In genomic region chr11:83033367-83033766, GRCh38 we compare ENCODE assay signal across 13 cellular contexts. TPM values are rescaled to one million over a fixed set of nuclear protein-coding genes. Genes with fewer than 3 reads are reported as not detected.
A peak's percentile ranks its signal among the peaks of the same experiment; 100 is the strongest.
DNase-seq lines count a peak whose midpoint lies in the region; ATAC-seq and TF ChIP-seq lines count a peak whose summit lies in the region.
"Had no signal": no experiment of that assay in that cellular context is flagged by ENCODE, and none has a peak within 500 bp of the region (broad histone marks: within the 10 kb centered on the region; RNA-seq: fewer than 3 reads in every experiment).

No MANE protein-coding gene starts in this region.

- H3K27ac ChIP-seq in KMS-11 (peak overlapping the region; percentile 35), body of pancreas (peak overlapping the region in 3 of 4 donors; percentile 11 to 50 (median 27)), hepatocyte (peak overlapping the region; percentile 71), stomach smooth muscle (ENCODE audit: low read length) (peak overlapping the region; percentile 77), foreskin keratinocyte (no peak overlapping the region)
- H3K27ac ChIP-seq: neural progenitor cell had no signal

- H3K4me3 ChIP-seq in KMS-11 (IDR thresholded peaks at IDR 0.05; ENCODE audit: insufficient read depth, low read depth, low read length) (no peak overlapping the region), body of pancreas (no peak overlapping the region), hepatocyte (no peak overlapping the region), stomach smooth muscle (ENCODE audit: low read length in 2 of 2) (peak overlapping the region; percentile 50 to 74)
- H3K4me3 ChIP-seq: neural progenitor cell had no signal

- 18 to 19% methylated on average over 1 of the region's 1 CpG for WGBS in body of pancreas, 2 donors
- 52% methylated on average over 1 of the region's 1 CpG for WGBS in hepatocyte (ENCODE audit: low lambda C conversion rate, missing lambda C conversion rate)

- H3K36me3 ChIP-seq in KMS-11 (ENCODE audit: insufficient read depth) (no peaks in the 10 kb centered on the region), body of pancreas (replicated peaks in 1 of 2; ENCODE audit: insufficient read depth in 1 of 2, low read depth in 2 of 2) (no peaks in the 10 kb centered on the region), hepatocyte (replicated peaks; ENCODE audit: insufficient read depth, low read depth) (no peaks in the 10 kb centered on the region), stomach smooth muscle (ENCODE audit: control insufficient read depth in 2 of 2, insufficient read depth in 2 of 2, low read length in 2 of 2) (no peaks in the 10 kb centered on the region)
- H3K36me3 ChIP-seq: neural progenitor cell had no signal

- H3K79me2 ChIP-seq in KMS-11 (ENCODE audit: insufficient read depth, low read depth) (peaks cover 11% of the 10 kb centered on the region), hepatocyte (peaks cover 9% of the 10 kb centered on the region)

- H3K9ac ChIP-seq in KMS-11 (peak overlapping the region; percentile 7; the same call in 1 of the 2 replicates), stomach smooth muscle (ENCODE audit: low read length in 2 of 2) (peak overlapping the region; percentile 20 to 62)
- H3K9ac ChIP-seq: neural progenitor cell had no signal

- H3K4me1 ChIP-seq in KMS-11 (ENCODE audit: low read depth, poor library complexity, severe bottlenecking) = peaks cover 37% of the 10 kb centered on the region
- H3K4me1 ChIP-seq in body of pancreas = peaks cover 25% of the 10 kb centered on the region
- H3K4me1 ChIP-seq in hepatocyte (ENCODE audit: insufficient read depth) = peaks cover 21% of the 10 kb centered on the region
- peaks cover 19% of the 10 kb centered on the region for H3K4me1 ChIP-seq in stomach smooth muscle (ENCODE audit: control insufficient read depth, insufficient read depth, low read length)
- H3K4me1 ChIP-seq in foreskin keratinocyte = peaks cover 23% of the 10 kb centered on the region

- H4K20me1 ChIP-seq in KMS-11 (ENCODE audit: insufficient read depth) = no peaks in the 10 kb centered on the region
- no peaks in the 10 kb centered on the region for H4K20me1 ChIP-seq in hepatocyte (ENCODE audit: insufficient read depth, poor library complexity, severe bottlenecking)

- H3K9me3 ChIP-seq in body of pancreas = no peaks in the 10 kb centered on the region
- H3K9me3 ChIP-seq in hepatocyte (ENCODE audit: low read depth) = no peaks in the 10 kb centered on the region
- H3K9me3 ChIP-seq in stomach smooth muscle (ENCODE audit: control insufficient read depth in 2 of 2, low read length in 2 of 2) = no peaks in the 10 kb centered on the region

- no peaks in the 10 kb centered on the region for H3K9me2 ChIP-seq in hepatocyte (replicated peaks; ENCODE audit: insufficient read depth)

- no peak for TF ChIP-seq CTCF in KMS-11 (conservative IDR thresholded peaks at IDR 0.05; ENCODE audit: low read depth, low read length)
- TF ChIP-seq CTCF in body of pancreas (IDR thresholded peaks at IDR 0.05) = no peak
- TF ChIP-seq CTCF in hepatocyte (IDR thresholded peaks at IDR 0.05; ENCODE audit: poor library complexity) = no peak
- TF ChIP-seq CTCF in foreskin keratinocyte (conservative IDR thresholded peaks at IDR 0.05) = no peak

- H3K27me3 ChIP-seq in KMS-11 (ENCODE audit: insufficient read depth, low read depth) (no peaks in the 10 kb centered on the region), body of pancreas (no peaks in the 10 kb centered on the region), hepatocyte (no peaks in the 10 kb centered on the region), stomach smooth muscle (ENCODE audit: control insufficient read depth in 1 of 2, insufficient read depth in 2 of 2, low read length in 2 of 2) (no peaks in the 10 kb centered on the region), foreskin keratinocyte (no peaks in the 10 kb centered on the region)
- H3K27me3 ChIP-seq: neural progenitor cell had no signal

- no peak for TF ChIP-seq POLR2A in body of pancreas (IDR thresholded peaks at IDR 0.05)

- intact Hi-C loops in body of pancreas (cut with DNase I) = no loop called here

- H3K4me2 ChIP-seq in KMS-11 (peak overlapping the region; percentile 67), hepatocyte (peak overlapping the region; percentile 61)

- DNase-seq in body of pancreas = no peak
- DNase-seq in hepatocyte (ENCODE audit: low spot score) = no peak
- no peak for DNase-seq in NCI-H1930 (lab: John Stamatoyannopoulos, UW)
- no peak for DNase-seq in foreskin keratinocyte
- DNase-seq in NCI-H510A treated with DMSO at 0.1 percent for 48 hours (lab: John Stamatoyannopoulos, UW) = no peak
- DNase-seq in islet precursor cell = no peak
- DNase-seq: activated gamma-delta T cell; effector memory CD8-positive, alpha-beta T cell; immature natural killer cell; NCI-H2029 had no signal

- no peak for ATAC-seq in body of pancreas
- no peak for ATAC-seq in foreskin keratinocyte
- ATAC-seq: effector memory CD8-positive, alpha-beta T cell had no signal

- H2AFZ ChIP-seq in KMS-11 (ENCODE audit: low read depth) (peak overlapping the region; percentile 45; the same call in 1 of the 2 replicates), hepatocyte (no peak overlapping the region)

RNA-seq across cellular contexts. Expression of gene RAB30, which starts 38.3 kb away (rescaled TPM):
- total RNA-seq in body of pancreas (10 to 100 TPM in 1 of 2 donors, 1 to 10 TPM in 1; 1.6 to 10.4 TPM), hepatocyte (10.2 and 10.5 TPM in 2 replicates), foreskin keratinocyte (3.5 and 4.7 TPM in 2 replicates)
- polyA plus RNA-seq in hepatocyte (2.5 and 2.6 TPM in 2 replicates), foreskin keratinocyte (1.1 and 1.8 TPM in 2 replicates)

Comparison
In these comparisons a context has a peak if more than half of its experiments do, and no peak if none do; other contexts are left out.
1. H3K4me3 ChIP-seq: peak in stomach smooth muscle (2 of 2); none in KMS-11 (single experiment), body of pancreas (0 of 2) and hepatocyte (single experiment).